ENCODE assay signal across 17 cellular contexts in genomic region chr4:175109933-175110332, GRCh38.
DNase-seq lines count a peak whose midpoint lies in the region; ATAC-seq and TF ChIP-seq lines count a peak whose summit lies in the region.
"Had no signal": no experiment of that assay in that cellular context is flagged by ENCODE, and none has a peak within 500 bp of the region (broad histone marks: within the 10 kb centered on the region; RNA-seq: fewer than 3 reads in every experiment).

No MANE protein-coding gene starts in this region.

- H3K4me3 Mint-ChIP-seq in activated CD8-positive, alpha-beta T cell treated with anti-CD3 and anti-CD28 coated beads for 36 hours, result no peak overlapping the region
- H3K4me3 Mint-ChIP-seq in activated CD8-positive, alpha-beta T cell treated with anti-CD3 and anti-CD28 coated beads, Interleukin-2, amount 10 ng/mL, durations not matched to agents 7 days and 5 days, result no peak overlapping the region
- H3K4me3 Mint-ChIP-seq: activated CD4-positive, alpha-beta memory T cell treated with anti-CD3 and anti-CD28 coated beads, Interleukin-2, amount 10 ng/mL, durations not matched to agents 7 days and 5 days; CD8-positive, alpha-beta T cell; naive thymus-derived CD8-positive, alpha-beta T cell; stimulated activated naive CD8-positive, alpha-beta T cell treated with anti-CD3 and anti-CD28 coated beads, Interleukin-15, amount 100 ng/mL, for 72 hours had no signal

- no peak for ATAC-seq in activated CD8-positive, alpha-beta T cell treated with anti-CD3 and anti-CD28 coated beads for 36 hours
- ATAC-seq in activated CD8-positive, alpha-beta T cell treated with anti-CD3 and anti-CD28 coated beads, Interleukin-2, amount 10 ng/mL, durations not matched to agents 7 days and 5 days, result no peak
- peak; percentile 76 for ATAC-seq in HG03280 (IDR thresholded peaks at IDR 0.05; ENCODE audit: unreplicated experiment)
- peak; percentile 43 for ATAC-seq in upper lobe of right lung
- no peak for ATAC-seq in GM18519 (IDR thresholded peaks at IDR 0.05; ENCODE audit: low FRiP score, unreplicated experiment)
- ATAC-seq: CD8-positive, alpha-beta T cell; lower lobe of right lung; naive thymus-derived CD8-positive, alpha-beta T cell; stimulated activated naive CD8-positive, alpha-beta T cell treated with anti-CD3 and anti-CD28 coated beads, Interleukin-15, amount 100 ng/mL, for 72 hours had no signal

- H3K4me1 Mint-ChIP-seq in activated CD8-positive, alpha-beta T cell treated with anti-CD3 and anti-CD28 coated beads for 36 hours (ENCODE audit: low read depth), result no peaks in the 10 kb centered on the region
- no peaks in the 10 kb centered on the region for H3K4me1 Mint-ChIP-seq in activated CD8-positive, alpha-beta T cell treated with anti-CD3 and anti-CD28 coated beads, Interleukin-2, amount 10 ng/mL, durations not matched to agents 7 days and 5 days (ENCODE audit: low read depth)
- H3K4me1 Mint-ChIP-seq: activated CD4-positive, alpha-beta memory T cell treated with anti-CD3 and anti-CD28 coated beads, Interleukin-2, amount 10 ng/mL, durations not matched to agents 7 days and 5 days; naive thymus-derived CD8-positive, alpha-beta T cell; stimulated activated naive CD8-positive, alpha-beta T cell treated with anti-CD3 and anti-CD28 coated beads, Interleukin-15, amount 100 ng/mL, for 72 hours had no signal

- peaks cover 46% of the 10 kb centered on the region for H3K9me3 Mint-ChIP-seq in activated CD8-positive, alpha-beta T cell treated with anti-CD3 and anti-CD28 coated beads for 36 hours
- H3K9me3 Mint-ChIP-seq in activated CD8-positive, alpha-beta T cell treated with anti-CD3 and anti-CD28 coated beads, Interleukin-2, amount 10 ng/mL, durations not matched to agents 7 days and 5 days (ENCODE audit: insufficient read depth), result peaks cover 53% of the 10 kb centered on the region

- no peaks in the 10 kb centered on the region for H3K36me3 ChIP-seq in upper lobe of right lung
- H3K36me3 ChIP-seq: lower lobe of right lung, prostate gland had no signal

- H3K27me3 ChIP-seq in upper lobe of right lung, result no peaks in the 10 kb centered on the region

- H3K9me3 ChIP-seq in upper lobe of right lung, result no peaks in the 10 kb centered on the region
- H3K9me3 ChIP-seq: prostate gland had no signal

- H3K4me3 ChIP-seq in upper lobe of right lung, result no peak overlapping the region
- H3K4me3 ChIP-seq: lower lobe of right lung, prostate gland had no signal

- in situ Hi-C loops in SK-MEL-5 (cut with HindIII; ENCODE audit: low pct_unique_long_range_greater_than_20kb, low sequenced_read_pairs), result no loop called here

- H3K27ac ChIP-seq in upper lobe of right lung, result no peak overlapping the region
- H3K27ac ChIP-seq: lower lobe of right lung, prostate gland had no signal

- H3K36me3 Mint-ChIP-seq in activated CD8-positive, alpha-beta T cell treated with anti-CD3 and anti-CD28 coated beads for 36 hours (ENCODE audit: low read depth), result no peaks in the 10 kb centered on the region
- no peaks in the 10 kb centered on the region for H3K36me3 Mint-ChIP-seq in activated CD8-positive, alpha-beta T cell treated with anti-CD3 and anti-CD28 coated beads, Interleukin-2, amount 10 ng/mL, durations not matched to agents 7 days and 5 days (ENCODE audit: low read depth)
- H3K36me3 Mint-ChIP-seq: CD8-positive, alpha-beta T cell had no signal

- no peak overlapping the region for H3K27ac Mint-ChIP-seq in activated CD8-positive, alpha-beta T cell treated with anti-CD3 and anti-CD28 coated beads for 36 hours
- H3K27ac Mint-ChIP-seq in activated CD8-positive, alpha-beta T cell treated with anti-CD3 and anti-CD28 coated beads, Interleukin-2, amount 10 ng/mL, durations not matched to agents 7 days and 5 days, result no peak overlapping the region
- H3K27ac Mint-ChIP-seq: activated CD4-positive, alpha-beta memory T cell treated with anti-CD3 and anti-CD28 coated beads, Interleukin-2, amount 10 ng/mL, durations not matched to agents 7 days and 5 days; CD8-positive, alpha-beta T cell; naive thymus-derived CD8-positive, alpha-beta T cell; stimulated activated naive CD8-positive, alpha-beta T cell treated with anti-CD3 and anti-CD28 coated beads, Interleukin-15, amount 100 ng/mL, for 72 hours had no signal

- H3K27me3 Mint-ChIP-seq in activated CD8-positive, alpha-beta T cell treated with anti-CD3 and anti-CD28 coated beads for 36 hours, result no peaks in the 10 kb centered on the region
- no peaks in the 10 kb centered on the region for H3K27me3 Mint-ChIP-seq in activated CD8-positive, alpha-beta T cell treated with anti-CD3 and anti-CD28 coated beads, Interleukin-2, amount 10 ng/mL, durations not matched to agents 7 days and 5 days (ENCODE audit: low read depth)
- H3K27me3 Mint-ChIP-seq: activated CD4-positive, alpha-beta memory T cell treated with anti-CD3 and anti-CD28 coated beads, Interleukin-2, amount 10 ng/mL, durations not matched to agents 7 days and 5 days; naive thymus-derived CD8-positive, alpha-beta T cell; stimulated activated naive CD8-positive, alpha-beta T cell treated with anti-CD3 and anti-CD28 coated beads, Interleukin-15, amount 100 ng/mL, for 72 hours had no signal

- POLR2A ChIA-PET in activated CD8-positive, alpha-beta T cell treated with anti-CD3 and anti-CD28 coated beads for 36 hours (lab: Charles Lee), result no interaction called here
- POLR2A ChIA-PET in activated CD8-positive, alpha-beta T cell treated with anti-CD3 and anti-CD28 coated beads, Interleukin-2, amount 10 ng/mL, durations not matched to agents 7 days and 5 days (lab: Charles Lee), result no interaction called here

- CTCF ChIA-PET in activated CD8-positive, alpha-beta T cell treated with anti-CD3 and anti-CD28 coated beads for 36 hours (lab: Charles Lee), result no interaction called here
- CTCF ChIA-PET in activated CD8-positive, alpha-beta T cell treated with anti-CD3 and anti-CD28 coated beads, Interleukin-2, amount 10 ng/mL, durations not matched to agents 7 days and 5 days (lab: Charles Lee), result no interaction called here

- no peak for TF ChIP-seq CTCF in activated CD8-positive, alpha-beta T cell treated with anti-CD3 and anti-CD28 coated beads for 36 hours (IDR thresholded peaks at IDR 0.05)
- no peak for TF ChIP-seq CTCF in upper lobe of right lung (IDR thresholded peaks at IDR 0.05)

- DNase-seq in activated CD8-positive, alpha-beta T cell treated with anti-CD3 and anti-CD28 coated beads for 36 hours, result peak; percentile 3
- no peak for DNase-seq in activated CD8-positive, alpha-beta T cell treated with anti-CD3 and anti-CD28 coated beads, Interleukin-2, amount 10 ng/mL, durations not matched to agents 7 days and 5 days
- DNase-seq in SK-MEL-5 (ENCODE audit: low read depth, low spot score) (peak; percentile 59), upper lobe of right lung (no peak), NCI-H446 treated with DMSO at 0.1 percent for 48 hours (lab: John Stamatoyannopoulos, UW) (no peak), mesenteric fat pad (ENCODE audit: low spot score) (no peak)
- DNase-seq: activated CD4-positive, alpha-beta memory T cell treated with anti-CD3 and anti-CD28 coated beads, Interleukin-2, amount 10 ng/mL, durations not matched to agents 7 days and 5 days; CD8-positive, alpha-beta T cell; central memory CD4-positive, alpha-beta T cell; effector CD4-positive, alpha-beta T cell; lower lobe of right lung; NCI-H1048; stimulated activated naive CD8-positive, alpha-beta T cell treated with anti-CD3 and anti-CD28 coated beads, Interleukin-15, amount 100 ng/mL, for 72 hours had no signal

- intact Hi-C loops in activated CD8-positive, alpha-beta T cell treated with anti-CD3 and anti-CD28 coated beads for 36 hours (cut with micrococcal nuclease), result no loop called here
- intact Hi-C loops in upper lobe of right lung (cut with DNase I), result no loop called here

- H3K4me1 ChIP-seq in upper lobe of right lung, result no peaks in the 10 kb centered on the region
- H3K4me1 ChIP-seq: lower lobe of right lung, prostate gland had no signal

Comparison
In these comparisons a context has a peak if more than half of its experiments do, and no peak if none do; other contexts are left out.
1. DNase-seq: peak in activated CD8-positive, alpha-beta T cell treated with anti-CD3 and anti-CD28 coated beads for 36 hours (single experiment) and SK-MEL-5 (single experiment); none in activated CD8-positive, alpha-beta T cell treated with anti-CD3 and anti-CD28 coated beads, Interleukin-2, amount 10 ng/mL, durations not matched to agents 7 days and 5 days (single experiment), upper lobe of right lung (single experiment), NCI-H446 treated with DMSO at 0.1 percent for 48 hours (single experiment) and mesenteric fat pad (single experiment).
2. ATAC-seq: peak in HG03280 (single experiment) and upper lobe of right lung (single experiment); none in activated CD8-positive, alpha-beta T cell treated with anti-CD3 and anti-CD28 coated beads for 36 hours (single experiment), activated CD8-positive, alpha-beta T cell treated with anti-CD3 and anti-CD28 coated beads, Interleukin-2, amount 10 ng/mL, durations not matched to agents 7 days and 5 days (single experiment) and GM18519 (single experiment).